ENCODE assay signal across 8 cellular contexts in the genomic region with DNA sequence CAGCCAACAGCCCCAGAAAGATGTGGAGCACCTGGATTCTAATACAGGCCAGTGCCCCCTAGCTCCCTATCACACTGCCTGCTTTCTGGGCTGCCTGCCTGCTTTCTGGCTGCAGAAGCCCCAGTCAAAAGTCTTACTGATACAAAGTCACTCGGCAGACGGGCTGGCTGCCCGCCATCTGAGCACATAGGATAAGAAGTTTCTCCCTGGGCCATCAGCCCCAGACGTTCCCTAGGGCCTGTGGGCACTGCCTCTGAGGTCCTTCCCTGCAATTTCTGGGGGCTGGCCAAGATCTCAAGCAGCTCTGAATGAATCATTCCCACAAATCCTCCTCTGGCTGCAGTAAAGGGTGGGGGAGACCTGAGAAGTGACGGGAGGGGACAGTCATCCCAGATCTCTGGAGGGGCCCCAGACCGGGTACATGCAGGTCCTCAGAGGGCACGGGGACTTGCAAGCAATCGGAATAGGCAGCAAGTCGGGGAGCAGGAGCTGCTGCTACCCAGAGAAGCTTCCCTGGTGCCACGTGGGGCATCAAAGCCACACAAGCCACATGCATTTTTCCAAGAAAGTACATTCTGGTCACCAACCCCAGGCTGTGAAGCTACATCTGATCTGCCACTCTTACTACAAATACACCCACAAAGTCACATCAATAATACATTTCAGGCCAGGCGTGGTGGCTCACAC. TPM values are rescaled to one million over a fixed set of nuclear protein-coding genes. Genes with fewer than 3 reads are reported as not detected.
A peak's percentile ranks its signal among the peaks of the same experiment; 100 is the strongest.
DNase-seq lines count a peak whose midpoint lies in the region; ATAC-seq and TF ChIP-seq lines count a peak whose summit lies in the region.

No MANE protein-coding gene starts in this region.

- peak overlapping the region; percentile 85 to 90 for H3K27ac Mint-ChIP-seq in effector memory CD8-positive, alpha-beta T cell

- TF ChIP-seq POLR2A in esophagus muscularis mucosa (IDR thresholded peaks at IDR 0.05; ENCODE audit: low read depth), result no peak

- H3K27ac ChIP-seq in esophagus muscularis mucosa (replicated peaks in 1 of 4), result no peak overlapping the region

- peak overlapping the region; percentile 68 to 92 for H3K4me3 Mint-ChIP-seq in effector memory CD8-positive, alpha-beta T cell

- no peak for TF ChIP-seq CTCF in esophagus muscularis mucosa (IDR thresholded peaks at IDR 0.05)

- H3K4me1 Mint-ChIP-seq in effector memory CD8-positive, alpha-beta T cell (ENCODE audit: low read depth in 2 of 2), result peaks cover 62 to 77% of the 10 kb centered on the region in 2 donors

- no peak overlapping the region for H3K4me3 ChIP-seq in esophagus muscularis mucosa

- H3K4me1 ChIP-seq in esophagus muscularis mucosa, result peaks cover 20 to 32% (median 27%) of the 10 kb centered on the region in 4 donors

- H3K9me3 Mint-ChIP-seq in effector memory CD8-positive, alpha-beta T cell, result no peaks in the 10 kb centered on the region

- no peak for ATAC-seq in effector memory CD8-positive, alpha-beta T cell (replicated peaks)
- no peak for ATAC-seq in GM18870 (IDR thresholded peaks at IDR 0.05; ENCODE audit: unreplicated experiment)

- peaks cover 0 to 15% (median 6%) of the 10 kb centered on the region in 4 donors for H3K36me3 ChIP-seq in esophagus muscularis mucosa

- H3K27me3 ChIP-seq in esophagus muscularis mucosa, result no peaks in the 10 kb centered on the region

- intact Hi-C loops in esophagus muscularis mucosa (cut with DNase I), result loop anchor here (5.0 kb wide), 1 partner anchor 73 kb away; a partner anchor contains a TSS

- no peaks in the 10 kb centered on the region for H3K9me3 ChIP-seq in esophagus muscularis mucosa

- no peak for TF ChIP-seq EP300 in esophagus muscularis mucosa (IDR thresholded peaks at IDR 0.05)

- WGBS in esophagus muscularis mucosa, result 62% methylated on average over 6 of the region's 11 CpGs

- peak; percentile 53 for DNase-seq in Caki2 (ENCODE audit: low read depth)
- DNase-seq in NCI-H446 treated with DMSO at 0.1 percent for 48 hours (lab: John Stamatoyannopoulos, UW), result peak; percentile 60
- no peak for DNase-seq in effector memory CD8-positive, alpha-beta T cell
- peak; percentile 23 for DNase-seq in non-pigmented ciliary epithelial cell (ENCODE audit: low read depth)
- no peak for DNase-seq in GM19240 (ENCODE audit: insufficient read length, low spot score)
- DNase-seq in hippocampal formation (lab: John Stamatoyannopoulos, UW), result no peak
- DNase-seq in esophagus muscularis mucosa (ENCODE audit: extremely low spot score), result no peak

- in situ Hi-C loops in Caki2 (cut with HindIII; ENCODE audit: low pct_unique_long_range_greater_than_20kb, low sequenced_read_pairs), result no loop called here

- H3K27me3 Mint-ChIP-seq in effector memory CD8-positive, alpha-beta T cell, result no peaks in the 10 kb centered on the region

- peaks cover 37% of the 10 kb centered on the region for H3K36me3 Mint-ChIP-seq in effector memory CD8-positive, alpha-beta T cell (ENCODE audit: insufficient read depth)

RNA-seq across cellular contexts. Expression of a gene that starts 4.7 kb away (rescaled TPM):
- total RNA-seq in Caki2 (2014; rRNA removed; shearing (Covaris generic); ENCODE audit: low replicate concordance), result 17.3 and 31.2 TPM in 2 replicates
- 10 to 100 TPM; 22.0 to 30.9 (median 28.7) TPM for total RNA-seq in esophagus muscularis mucosa

RNA-seq across cellular contexts. Expression of a gene that starts 32.6 kb away (rescaled TPM):
- not detected in 2 replicates for total RNA-seq in Caki2 (2014; rRNA removed; shearing (Covaris generic); ENCODE audit: low replicate concordance)
- total RNA-seq in esophagus muscularis mucosa, result under 1 TPM in 3 of 4 donors, not detected in 1; 0.33 to 0.86 (median 0.83) TPM

RNA-seq across cellular contexts. Expression of a gene that starts 36.5 kb away (rescaled TPM):
- total RNA-seq in Caki2 (2014; rRNA removed; shearing (Covaris generic); ENCODE audit: low replicate concordance), result not detected in 2 replicates
- not detected for total RNA-seq in esophagus muscularis mucosa

Comparison
In these comparisons a context has a peak if more than half of its experiments do, and no peak if none do; other contexts are left out.
1. DNase-seq: peak in Caki2 (single experiment), NCI-H446 treated with DMSO at 0.1 percent for 48 hours (single experiment) and non-pigmented ciliary epithelial cell (single experiment); none in effector memory CD8-positive, alpha-beta T cell (0 of 3), GM19240 (single experiment), hippocampal formation (0 of 2) and esophagus muscularis mucosa (single experiment).